In the genomic region with DNA sequence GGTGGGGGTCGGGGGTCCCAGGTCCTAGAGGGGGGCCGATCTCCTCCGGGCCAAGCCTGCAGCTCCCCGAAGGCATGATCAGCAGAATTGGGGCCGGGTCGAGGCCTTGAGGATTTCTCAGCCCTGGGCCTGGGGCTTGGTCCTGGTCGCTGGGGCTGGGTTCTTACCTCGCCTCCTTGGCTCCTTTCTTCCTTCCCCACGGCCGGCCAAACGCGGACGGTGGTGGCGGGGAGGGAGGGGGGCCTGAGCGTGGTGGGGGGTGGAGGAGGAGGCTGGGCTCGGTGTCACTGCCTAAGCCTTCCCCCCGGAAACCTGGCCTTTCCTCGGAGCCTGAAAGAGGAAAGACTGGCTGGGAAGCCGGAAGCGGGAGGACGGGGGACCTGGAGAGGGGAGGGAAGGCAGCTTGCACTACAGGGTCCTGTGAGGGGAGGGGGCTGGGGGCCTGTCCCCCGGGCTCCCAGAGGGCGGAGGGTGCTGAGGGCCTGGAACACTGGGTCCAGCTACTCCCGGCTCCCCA, we compare ENCODE assay signal across 7 cellular contexts. TPM values are rescaled to one million over a fixed set of nuclear protein-coding genes. Genes with fewer than 3 reads are reported as not detected.
DNase-seq lines count a peak whose midpoint lies in the region; ATAC-seq and TF ChIP-seq lines count a peak whose summit lies in the region.

A gene with protein sequence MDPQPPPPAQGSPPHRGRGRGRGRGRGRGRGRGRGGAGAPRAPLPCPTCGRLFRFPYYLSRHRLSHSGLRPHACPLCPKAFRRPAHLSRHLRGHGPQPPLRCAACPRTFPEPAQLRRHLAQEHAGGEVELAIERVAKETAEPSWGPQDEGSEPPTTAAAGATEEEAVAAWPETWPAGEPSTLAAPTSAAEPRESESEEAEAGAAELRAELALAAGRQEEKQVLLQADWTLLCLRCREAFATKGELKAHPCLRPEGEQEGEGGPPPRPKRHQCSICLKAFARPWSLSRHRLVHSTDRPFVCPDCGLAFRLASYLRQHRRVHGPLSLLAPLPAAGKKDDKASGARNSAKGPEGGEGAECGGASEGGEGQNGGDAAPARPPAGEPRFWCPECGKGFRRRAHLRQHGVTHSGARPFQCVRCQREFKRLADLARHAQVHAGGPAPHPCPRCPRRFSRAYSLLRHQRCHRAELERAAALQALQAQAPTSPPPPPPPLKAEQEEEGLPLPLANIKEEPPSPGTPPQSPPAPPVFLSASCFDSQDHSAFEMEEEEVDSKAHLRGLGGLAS (minus strand): TSS at position 221 of the 517 bp plus-strand sequence. CDS start 1,209 bp downstream, outside the sequence.

- H3K36me3 ChIP-seq in ovary (no peaks in the 10 kb centered on the region), testis (ENCODE audit: low read depth, missing control alignments) (no peaks in the 10 kb centered on the region)

- no peaks in the 10 kb centered on the region for H3K9me3 Mint-ChIP-seq in activated naive CD8-positive, alpha-beta T cell treated with anti-CD3 and anti-CD28 coated beads, Interleukin-2, amount 10 ng/mL, durations not matched to agents 7 days and 5 days

- H3K27me3 Mint-ChIP-seq in activated naive CD8-positive, alpha-beta T cell treated with anti-CD3 and anti-CD28 coated beads, Interleukin-2, amount 10 ng/mL, durations not matched to agents 7 days and 5 days = peaks cover 11% of the 10 kb centered on the region

- ATAC-seq in GM18505 (IDR thresholded peaks at IDR 0.05; ENCODE audit: unreplicated experiment) = no peak
- peak; percentile 81 for ATAC-seq in SK-N-SH treated with all-trans-retinoic acid at 6 μM for 48 hours
- ATAC-seq in activated naive CD8-positive, alpha-beta T cell treated with anti-CD3 and anti-CD28 coated beads, Interleukin-2, amount 10 ng/mL, durations not matched to agents 7 days and 5 days (ENCODE audit: low read depth) = peak; percentile 61
- peak; percentile 91 for ATAC-seq in Right ventricle myocardium superior (ENCODE audit: poor library complexity)

- DNase-seq in NCI-H1092 (lab: John Stamatoyannopoulos, UW) = peak; percentile 77
- DNase-seq in activated naive CD8-positive, alpha-beta T cell treated with anti-CD3 and anti-CD28 coated beads, Interleukin-2, amount 10 ng/mL, durations not matched to agents 7 days and 5 days = peak; percentile 80
- DNase-seq in Right ventricle myocardium superior = peak; percentile 92
- peak; percentile 85 to 92 (median 91) for DNase-seq in ovary
- peak; percentile 86 for DNase-seq in testis

- H3K36me3 Mint-ChIP-seq in activated naive CD8-positive, alpha-beta T cell treated with anti-CD3 and anti-CD28 coated beads, Interleukin-2, amount 10 ng/mL, durations not matched to agents 7 days and 5 days = peaks cover 15% of the 10 kb centered on the region

- peak within 1 kb of the TSS; percentile 84 for H3K27ac Mint-ChIP-seq in activated naive CD8-positive, alpha-beta T cell treated with anti-CD3 and anti-CD28 coated beads, Interleukin-2, amount 10 ng/mL, durations not matched to agents 7 days and 5 days

- H3K27ac ChIP-seq in ovary = peak within 1 kb of the TSS; percentile 88 to 96
- peak within 1 kb of the TSS; percentile 89 for H3K27ac ChIP-seq in testis

- 1 to 2% (median 1%) methylated on average over 17 to 24 of the region's 24 CpGs for WGBS in ovary, 3 donors
- WGBS in testis, 2 donors = 0 to 5% methylated on average over 5 to 24 of the region's 24 CpGs

- TF ChIP-seq CTCF in ovary (IDR thresholded peaks at IDR 0.05) (no peak), testis (IDR thresholded peaks at IDR 0.05) (no peak)

- POLR2A ChIA-PET in activated naive CD8-positive, alpha-beta T cell treated with anti-CD3 and anti-CD28 coated beads, Interleukin-2, amount 10 ng/mL, durations not matched to agents 7 days and 5 days (lab: Charles Lee) = interaction anchor here (0.8 kb wide), 1 partner anchor 18 kb away, joined by 3 read pairs; a partner anchor contains a TSS

- H3K4me1 ChIP-seq in ovary (ENCODE audit: insufficient read depth) = peaks cover 9% of the 10 kb centered on the region
- H3K4me1 ChIP-seq in testis = peaks cover 24% of the 10 kb centered on the region

- peak; percentile 69 for TF ChIP-seq POLR2A in GM18505 (IDR thresholded peaks at IDR 0.05; ENCODE audit: borderline replicate concordance, extremely low read depth, insufficient read depth, insufficient read length)
- TF ChIP-seq POLR2A in ovary (IDR thresholded peaks at IDR 0.05) = peak; percentile 22
- TF ChIP-seq POLR2A in testis (IDR thresholded peaks at IDR 0.05) = no peak

- intact Hi-C loops in Right ventricle myocardium superior (cut with DNase I) = no loop called here
- intact Hi-C loops in ovary (cut with DNase I) = no loop called here
- intact Hi-C loops in testis (cut with DNase I; ENCODE audit: low total_unique reads) = no loop called here

- H3K9me3 ChIP-seq in ovary = no peaks in the 10 kb centered on the region
- no peaks in the 10 kb centered on the region for H3K9me3 ChIP-seq in testis

- H3K4me1 Mint-ChIP-seq in activated naive CD8-positive, alpha-beta T cell treated with anti-CD3 and anti-CD28 coated beads, Interleukin-2, amount 10 ng/mL, durations not matched to agents 7 days and 5 days = peaks cover 20% of the 10 kb centered on the region

- no peaks in the 10 kb centered on the region for H3K27me3 ChIP-seq in ovary
- H3K27me3 ChIP-seq in testis = no peaks in the 10 kb centered on the region

- H3K4me3 ChIP-seq in ovary (peak within 1 kb of the TSS; percentile 68), testis (peak within 1 kb of the TSS; percentile 68 to 85)

- peak within 1 kb of the TSS; percentile 90 for H3K4me3 Mint-ChIP-seq in activated naive CD8-positive, alpha-beta T cell treated with anti-CD3 and anti-CD28 coated beads, Interleukin-2, amount 10 ng/mL, durations not matched to agents 7 days and 5 days

- TF ChIP-seq EP300 in ovary (IDR thresholded peaks at IDR 0.05) = no peak

TF ChIP-seq in SK-N-SH treated with all-trans-retinoic acid at 6 μM for 48 hours, 23 proteins besides CTCF, POLR2A, EP300 and RAD21:
- TF ChIP-seq PPARA (CRISPR knock-in tag; IDR thresholded peaks at IDR 0.05; ENCODE audit: borderline replicate concordance) (no peak), SNAI2 (CRISPR knock-in tag; IDR thresholded peaks at IDR 0.05) (no peak), CSDC2 (CRISPR knock-in tag; IDR thresholded peaks at IDR 0.05) (no peak), RARB (CRISPR knock-in tag; IDR thresholded peaks at IDR 0.05) (no peak), ESRRG (CRISPR knock-in tag; IDR thresholded peaks at IDR 0.05) (no peak)
TF ChIP-seq in SK-N-SH treated with all-trans-retinoic acid at 6 μM for 48 hours: peak in this region for 0.

RNA-seq across cellular contexts. Expression of the gene that starts here (rescaled TPM):
- total RNA-seq in activated naive CD8-positive, alpha-beta T cell treated with anti-CD3 and anti-CD28 coated beads, Interleukin-2, amount 10 ng/mL, durations not matched to agents 7 days and 5 days = 10 to 100 TPM; 10.1 to 10.4 TPM
- total RNA-seq in Right ventricle myocardium superior (13.6 TPM), ovary (10 to 100 TPM in 5 of 7 donors, 1 to 10 TPM in 2; 2.7 to 24.4 (median 16.8) TPM), testis (1 to 10 TPM; 4.0 to 7.2 TPM)
- polyA plus RNA-seq in ovary (10 to 100 TPM in 1 of 2 donors, 1 to 10 TPM in 1; 5.6 to 10.5 TPM), testis (ENCODE audit: insufficient read depth, low read depth, low replicate concordance) (4.3 TPM)
